6 cellular contexts compared by ENCODE assay signal in genomic region chr19:14551134-14552007, GRCh38.
A peak's percentile ranks its signal among the peaks of the same experiment; 100 is the strongest.
DNase-seq lines count a peak whose midpoint lies in the region; ATAC-seq, FAIRE-seq and TF ChIP-seq lines count a peak whose summit lies in the region.
"Not testable (repeated sequence)": the region's sequence is repeated elsewhere in the genome, so short reads cannot be mapped to it uniquely, and the experiment has no call there.

No MANE protein-coding gene starts in this region.

- FAIRE-seq in D721Med (lab: Jason Lieb, UNC) = not testable (repeated sequence)

- H3K4me3 Mint-ChIP-seq in memory B cell = not testable (repeated sequence)

- H3K27me3 Mint-ChIP-seq in memory B cell = not testable (repeated sequence)

- not testable (repeated sequence) for H3K9me3 Mint-ChIP-seq in memory B cell

- TF ChIP-seq CTCF in D721Med (IDR thresholded peaks at IDR 0.05; ENCODE audit: insufficient read depth, missing control alignments) = peak; percentile 3

- ATAC-seq in memory B cell (ENCODE audit: low read depth) = peak; percentile 97

- H3K4me1 Mint-ChIP-seq in memory B cell = peaks cover 22% of the 10 kb centered on the region

- H3K27ac Mint-ChIP-seq in memory B cell = peak overlapping the region; percentile 57

- DNase-seq in D721Med (ENCODE audit: insufficient read length, low spot score) = not testable (repeated sequence)
- DNase-seq in NAMALWA (ENCODE audit: low spot score) (peak; percentile 95), memory B cell (ENCODE audit: low spot score in 2 of 2) (peak; percentile 24 to 44)
- peak; percentile 47 to 50 for DNase-seq in activated CD4-positive, alpha-beta T cell treated with anti-CD3 and anti-CD28 coated beads for 24 hours (ENCODE audit: low read depth in 2 of 2)
- DNase-seq in central memory CD4-positive, alpha-beta T cell = peak; percentile 79
- DNase-seq in stimulated activated CD8-positive, alpha-beta memory T cell treated with anti-CD3 and anti-CD28 coated beads, Interleukin-15, amount 100 ng/mL, for 24 hours (ENCODE audit: low read depth) = peak; percentile 31

- not testable (repeated sequence) for H3K36me3 Mint-ChIP-seq in memory B cell
